In the genomic region with DNA sequence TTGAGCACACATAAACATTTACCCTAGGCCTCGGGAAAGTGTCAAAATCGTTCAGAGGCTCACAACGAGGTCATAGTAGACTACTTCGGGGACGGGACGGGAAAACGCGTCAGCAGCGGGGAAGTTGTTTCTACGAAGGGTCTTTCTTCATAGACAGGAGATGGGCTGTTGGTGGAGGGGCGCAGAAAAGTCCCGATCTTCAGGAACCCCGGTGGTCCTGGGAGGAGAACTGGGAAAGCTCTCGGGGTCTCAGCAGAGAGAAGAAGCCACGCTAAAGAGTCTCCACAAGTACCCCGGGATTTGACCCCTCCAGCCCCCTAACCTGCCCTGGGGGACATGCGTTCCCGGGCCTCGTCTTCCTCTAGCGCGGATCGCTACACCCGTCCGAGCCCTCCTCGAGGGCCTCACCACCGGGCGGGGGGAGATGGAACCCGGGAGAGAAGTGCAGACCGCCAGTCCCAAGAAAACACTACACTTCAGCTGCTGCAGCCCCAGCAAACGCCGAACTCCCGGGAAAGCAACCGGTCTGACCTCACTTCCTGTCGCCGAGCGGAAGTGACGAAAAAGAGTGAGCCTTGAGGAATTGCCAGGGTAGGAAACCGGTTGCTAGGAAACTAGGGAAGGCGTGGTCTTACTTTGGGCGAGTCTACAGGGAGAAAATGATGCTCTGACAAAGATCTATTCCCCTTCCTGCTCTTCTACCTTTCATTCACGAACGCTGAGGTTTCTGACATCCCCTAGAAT, we compare ENCODE assay signal across 1 cellular context.
A peak's percentile ranks its signal among the peaks of the same experiment; 100 is the strongest.
TF ChIP-seq lines count a peak whose summit lies in the region.

A gene (minus strand): TSS at position 534 of the 744 bp plus-strand sequence. CDS start 1,611 bp downstream, outside the sequence.

TF ChIP-seq in WTC11, 78 proteins besides CTCF, POLR2A, EP300 and RAD21 (continued from another document):
- TF ChIP-seq CREM (CRISPR knock-in tag; IDR thresholded peaks at IDR 0.05): peak; percentile 97
- no peak for TF ChIP-seq ZNF219 (CRISPR knock-in tag; IDR thresholded peaks at IDR 0.05; ENCODE audit: borderline replicate concordance)
- TF ChIP-seq, protein P1, sequence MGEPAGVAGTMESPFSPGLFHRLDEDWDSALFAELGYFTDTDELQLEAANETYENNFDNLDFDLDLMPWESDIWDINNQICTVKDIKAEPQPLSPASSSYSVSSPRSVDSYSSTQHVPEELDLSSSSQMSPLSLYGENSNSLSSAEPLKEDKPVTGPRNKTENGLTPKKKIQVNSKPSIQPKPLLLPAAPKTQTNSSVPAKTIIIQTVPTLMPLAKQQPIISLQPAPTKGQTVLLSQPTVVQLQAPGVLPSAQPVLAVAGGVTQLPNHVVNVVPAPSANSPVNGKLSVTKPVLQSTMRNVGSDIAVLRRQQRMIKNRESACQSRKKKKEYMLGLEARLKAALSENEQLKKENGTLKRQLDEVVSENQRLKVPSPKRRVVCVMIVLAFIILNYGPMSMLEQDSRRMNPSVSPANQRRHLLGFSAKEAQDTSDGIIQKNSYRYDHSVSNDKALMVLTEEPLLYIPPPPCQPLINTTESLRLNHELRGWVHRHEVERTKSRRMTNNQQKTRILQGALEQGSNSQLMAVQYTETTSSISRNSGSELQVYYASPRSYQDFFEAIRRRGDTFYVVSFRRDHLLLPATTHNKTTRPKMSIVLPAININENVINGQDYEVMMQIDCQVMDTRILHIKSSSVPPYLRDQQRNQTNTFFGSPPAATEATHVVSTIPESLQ (CRISPR knock-in tag; IDR thresholded peaks at IDR 0.05): no peak
- peak; percentile 48; the same call in 1 of the 2 replicates for TF ChIP-seq CREB1 (CRISPR knock-in tag; IDR thresholded peaks at IDR 0.05)
- TF ChIP-seq, protein P2, sequence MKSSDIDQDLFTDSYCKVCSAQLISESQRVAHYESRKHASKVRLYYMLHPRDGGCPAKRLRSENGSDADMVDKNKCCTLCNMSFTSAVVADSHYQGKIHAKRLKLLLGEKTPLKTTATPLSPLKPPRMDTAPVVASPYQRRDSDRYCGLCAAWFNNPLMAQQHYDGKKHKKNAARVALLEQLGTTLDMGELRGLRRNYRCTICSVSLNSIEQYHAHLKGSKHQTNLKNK (CRISPR knock-in tag; IDR thresholded peaks at IDR 0.05): no peak
- no peak for TF ChIP-seq ZNF138 (CRISPR knock-in tag; conservative IDR thresholded peaks at IDR 0.05)
- TF ChIP-seq FOXK1 (CRISPR knock-in tag; IDR thresholded peaks at IDR 0.05): peak; percentile 68; the same call in 1 of the 2 replicates
- no peak for TF ChIP-seq ZNF121 (CRISPR knock-in tag; IDR thresholded peaks at IDR 0.05)
- TF ChIP-seq EMX1 (CRISPR knock-in tag; IDR thresholded peaks at IDR 0.05): no peak
